Comparison of ENCODE assay signal across 23 cellular contexts in genomic region chr12:16387919-16388318, GRCh38. TPM values are rescaled to one million over a fixed set of nuclear protein-coding genes. Genes with fewer than 3 reads are reported as not detected.
DNase-seq lines count a peak whose midpoint lies in the region; ATAC-seq, FAIRE-seq and TF ChIP-seq lines count a peak whose summit lies in the region.
"Had no signal": no experiment of that assay in that cellular context is flagged by ENCODE, and none has a peak within 500 bp of the region (broad histone marks: within the 10 kb centered on the region; RNA-seq: fewer than 3 reads in every experiment).

No MANE protein-coding gene starts in this region.

- in situ Hi-C loops in GM12878 (cut with MboI), result no loop called here

- ATAC-seq in GM12878, result no peak

- SMC1A ChIA-PET in GM12878 (lab: Charles Lee; ENCODE audit: uncharacterized antibody, unreplicated experiment), result interaction anchor here (1.1 to 1.7 kb wide), 2 partner anchors 288 to 1201 kb away, joined by 3 to 5 read pairs; no protein-coding TSS in a partner anchor

- no peaks in the 10 kb centered on the region for H3K36me3 ChIP-seq in GM12878 (ENCODE audit: control insufficient read depth in 2 of 2, insufficient read depth in 2 of 2, low read length in 1 of 2)
- H3K36me3 ChIP-seq: BE2C, BLaER1 had no signal

- FAIRE-seq in GM12878 (lab: Jason Lieb, UNC) (no peak), urothelium cell line (lab: Jason Lieb, UNC) (peak; percentile 9)
- FAIRE-seq: A204.1, GM12891, GM19239 had no signal

- DNase-seq in HEK293T (ENCODE audit: extremely low spot score) (no peak), GM12878 (ENCODE audit: low read depth, low spot score) (no peak), urothelium cell line (ENCODE audit: low spot score) (no peak), cortex of kidney (lab: John Stamatoyannopoulos, UW) (no peak)
- no peak for DNase-seq in activated CD8-positive, alpha-beta memory T cell treated with anti-CD3 and anti-CD28 coated beads, Interleukin-2, amount 50 U/mL, for 48 hours
- DNase-seq: 8988T; ACHN; BE2C; C1 segment of cervical spinal cord; CD4-positive, alpha-beta memory T cell; CD4-positive, CD25-positive, alpha-beta regulatory T cell; CD8-positive, alpha-beta memory T cell; COR-L47; DMS 273 treated with DMSO at 0.1 percent for 48 hours; DMS153; DND-41; EL; GDM1 had no signal

- no peak overlapping the region for H3K4me2 ChIP-seq in GM12878 (ENCODE audit: control insufficient read depth, insufficient read depth)
- H3K4me2 ChIP-seq: BLaER1 had no signal

- no peak overlapping the region for H3K9ac ChIP-seq in GM12878 (ENCODE audit: control insufficient read depth, insufficient read depth, low read length)
- H3K9ac ChIP-seq: BLaER1 had no signal

- RAD21 ChIA-PET in GM12878 (lab: Charles Lee; ENCODE audit: unreplicated experiment), result interaction anchor here (0.8 to 0.9 kb wide), 2 partner anchors 20 to 211 kb away, joined by 3 to 4 read pairs; no protein-coding TSS in a partner anchor

- BruUV-seq in GM12878 (replicated peaks; lab: Mats Ljungman, UMichigan), result no TSS peak

- intact Hi-C loops in GM12878 (cut with micrococcal nuclease; ENCODE audit: unreplicated experiment), result no loop called here

- no peaks in the 10 kb centered on the region for H3K4me1 ChIP-seq in GM12878 (ENCODE audit: control insufficient read depth, insufficient read depth, low read length)
- H3K4me1 ChIP-seq: BE2C, BLaER1 had no signal

- H3K27me3 ChIP-seq in GM12878 (replicated peaks in 1 of 2; ENCODE audit: control insufficient read depth in 2 of 2, insufficient read depth in 2 of 2, low read length in 1 of 2), result no peaks in the 10 kb centered on the region
- H3K27me3 ChIP-seq: BE2C, BLaER1 had no signal

- TF ChIP-seq RAD21 in GM12878 (IDR thresholded peaks at IDR 0.05; ENCODE audit: insufficient read depth, low read depth, low read length), result no peak

- H2AFZ ChIP-seq in GM12878 (ENCODE audit: control insufficient read depth, low read depth, low read length), result no peak overlapping the region

- WGBS in GM12878 (ENCODE audit: insufficient coverage, insufficient replicate concordance, low lambda C conversion rate, missing lambda C conversion rate), result 36% methylated on average over 2 of the region's 2 CpGs

- no peak for TF ChIP-seq CTCF in GM12878 (IDR thresholded peaks at IDR 0.05 in 2 of 3, conservative IDR thresholded peaks at IDR 0.05 in 1 of 3; ENCODE audit: control insufficient read depth in 2 of 3, extremely low read depth in 1 of 3, insufficient read depth in 1 of 3, low read depth in 3 of 3, low read length in 3 of 3)

- no peak overlapping the region for H3K27ac ChIP-seq in GM12878 (ENCODE audit: control insufficient read depth, insufficient read depth)
- H3K27ac ChIP-seq: BLaER1 had no signal

- H3K79me2 ChIP-seq in GM12878 (ENCODE audit: control insufficient read depth, insufficient read depth, low read length), result no peaks in the 10 kb centered on the region

- TF ChIP-seq EP300 in GM12878 (IDR thresholded peaks at IDR 0.05; ENCODE audit: borderline replicate concordance in 1 of 2, control insufficient read depth in 1 of 2, low read depth in 2 of 2, low read length in 2 of 2), result no peak

- no peaks in the 10 kb centered on the region for H3K9me3 ChIP-seq in GM12878 (replicated peaks; ENCODE audit: control insufficient read depth, insufficient read depth, low read length)
- H3K9me3 ChIP-seq: BE2C, BLaER1 had no signal

- POLR2A ChIA-PET in HEK293T (lab: Yijun Ruan, JAX) (no interaction called here), GM12878 (lab: Charles Lee) (no interaction called here)

- TF ChIP-seq POLR2A in GM12878 (IDR thresholded peaks at IDR 0.05; ENCODE audit: low read depth, low read length), result no peak

- no peak overlapping the region for H3K4me3 ChIP-seq in GM12878
- H3K4me3 ChIP-seq: BLaER1 had no signal

- CTCF ChIA-PET in HEK293T (lab: Yijun Ruan, JAX) (no interaction called here), GM12878 (lab: Yijun Ruan, JAX) (interaction anchor here (1.2 kb wide), 1 partner anchor 182 kb away, joined by 3 read pairs; no protein-coding TSS in a partner anchor)

- H4K20me1 ChIP-seq in GM12878 (ENCODE audit: control insufficient read depth, insufficient read depth), result no peaks in the 10 kb centered on the region
- H4K20me1 ChIP-seq: BLaER1 had no signal

TF ChIP-seq in HEK293T, 16 proteins besides CTCF, POLR2A, EP300 and RAD21:
- peak; percentile 59; the same call in 1 of the 2 replicates for TF ChIP-seq ELF4 (IDR thresholded peaks at IDR 0.05)
- TF ChIP-seq BHLHE40 (IDR thresholded peaks at IDR 0.05; ENCODE audit: borderline replicate concordance), result no peak

TF ChIP-seq in GM12878, 131 proteins besides CTCF, POLR2A, EP300 and RAD21:
- peak; percentile 53; the same call in 1 of the 2 replicates for TF ChIP-seq ZBTB40 (IDR thresholded peaks at IDR 0.05; ENCODE audit: borderline replicate concordance)
- no peak for TF ChIP-seq SMAD1 (IDR thresholded peaks at IDR 0.05; ENCODE audit: low read depth, partially characterized antibody)

RNA-seq across cellular contexts. Expression of gene MGST1, which starts 40.5 kb away (rescaled TPM):
- 3.3 and 3.5 TPM in 2 replicates for total RNA-seq in GM12878 (2013; cell fraction: nucleolus; rRNA removed)
- total RNA-seq in GM12878 (2014; rRNA removed), result 22.5 and 26.9 TPM in 2 replicates
- total RNA-seq in GM12878 (2014; rRNA removed; fragmentation: Illumina TruSeq; extraction: Trizol), result 49.9 and 50.4 TPM in 2 replicates
- 67.0 and 71.3 TPM in 2 replicates for total RNA-seq in GM12878 (2021)
- polyA plus RNA-seq in GM12878 (2011; ENCODE audit: low read depth), result 35.6 TPM
- polyA plus RNA-seq in GM12878 (2011; rRNA removed), result 142 and 161 TPM in 2 replicates
- 83.5 and 114 TPM in 2 replicates for polyA plus RNA-seq in GM12878 (2011; cell fraction: cytosol; rRNA removed)
- 35.8 and 37.7 TPM in 2 replicates for polyA plus RNA-seq in GM12878 (2011; cell fraction: nucleus; rRNA removed)
- 12.1 and 14.8 TPM in 2 replicates for polyA plus RNA-seq in GM12878 (2012)
- polyA plus RNA-seq in GM12878 (2014; fragmentation: Illumina TruSeq; extraction: Trizol), result 183 and 267 TPM in 2 replicates
- polyA plus RNA-seq in GM12878 (2014; fragmentation: Nextera tagmentation; extraction: Ambion mirVana), result 100 to 1,000 TPM; 219 to 237 TPM
- polyA plus RNA-seq in GM12878 (2014; rRNA removed), result 88.1 and 91.7 TPM in 2 replicates
- polyA plus RNA-seq in GM12878 (2016; fragmentation: Nextera tagmentation; extraction: Ambion mirVana), result 100 to 1,000 TPM; 222 to 236 TPM
- polyA minus RNA-seq in GM12878 (2011; rRNA and poly(A)+ RNA removed), result 36.6 and 58.4 TPM in 2 replicates
- polyA minus RNA-seq in GM12878 (2011; cell fraction: cytosol; rRNA and poly(A)+ RNA removed), result 34.3 and 40.9 TPM in 2 replicates
- polyA minus RNA-seq in GM12878 (2011; cell fraction: nucleus; rRNA and poly(A)+ RNA removed), result 25.1 and 32.1 TPM in 2 replicates
- total RNA-seq: G401 had no signal
- polyA plus RNA-seq: CD4-positive, alpha-beta memory T cell; CD4-positive, CD25-positive, alpha-beta regulatory T cell; CD8-positive, alpha-beta memory T cell had no signal
